16 cellular contexts compared by ENCODE assay signal in the genomic region with DNA sequence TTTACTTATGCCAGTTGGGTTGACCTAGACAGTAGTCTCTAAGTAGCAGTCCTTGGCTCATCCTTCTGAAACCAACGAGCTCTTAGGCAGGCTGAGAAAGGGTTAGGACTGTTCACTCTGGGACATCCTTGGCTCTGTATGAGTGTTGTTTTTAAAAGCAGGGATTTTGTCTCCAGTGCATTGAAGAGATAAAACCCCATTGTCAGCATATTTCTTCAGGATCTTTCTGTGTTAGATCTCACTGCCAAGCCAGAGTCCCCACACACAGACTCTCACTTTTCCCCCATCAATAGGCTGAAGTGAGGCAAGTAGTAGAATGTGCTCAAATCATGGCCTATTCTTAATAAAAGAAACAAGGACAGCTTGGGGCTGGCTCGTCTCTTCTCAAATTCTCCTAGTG.
"Had no signal": no experiment of that assay in that cellular context is flagged by ENCODE, and none has a peak within 500 bp of the region (broad histone marks: within the 10 kb centered on the region; RNA-seq: fewer than 3 reads in every experiment).

No MANE protein-coding gene starts in this region.

- H3K9me3 Mint-ChIP-seq: activated naive CD4-positive, alpha-beta T cell treated with anti-CD3 and anti-CD28 coated beads for 36 hours; activated T-helper 17 cell treated with anti-CD3 and anti-CD28 coated beads, Interleukin-2, amount 50 U/mL, for 72 hours; nephron had no signal

- H3K4me3 Mint-ChIP-seq: activated CD8-positive, alpha-beta T cell treated with anti-CD3 and anti-CD28 coated beads, Interleukin-2, amount 10 ng/mL, durations not matched to agents 7 days and 5 days; nephron had no signal

- ATAC-seq: activated CD8-positive, alpha-beta T cell treated with anti-CD3 and anti-CD28 coated beads, Interleukin-2, amount 10 ng/mL, durations not matched to agents 7 days and 5 days; activated T-helper 17 cell treated with anti-CD3 and anti-CD28 coated beads, Interleukin-2, amount 50 U/mL, for 72 hours; left colon; mucosa of descending colon had no signal

- DNase-seq: activated CD4-positive, alpha-beta T cell treated with anti-CD3 and anti-CD28 coated beads for 4 hours; activated CD8-positive, alpha-beta memory T cell treated with anti-CD3 and anti-CD28 coated beads, Interleukin-2, amount 50 U/mL, for 48 hours; activated CD8-positive, alpha-beta T cell treated with anti-CD3 and anti-CD28 coated beads, Interleukin-2, amount 10 ng/mL, durations not matched to agents 7 days and 5 days; activated naive CD4-positive, alpha-beta T cell treated with anti-CD3 and anti-CD28 coated beads for 36 hours; caudate nucleus; foreskin fibroblast; left colon; mucosa of descending colon; ovary; stimulated activated CD4-positive, alpha-beta T cell treated with anti-CD3 and anti-CD28 coated beads, Interleukin-4, amount 100 ng/mL, for 4 hours; stomach; uterus had no signal

- H3K36me3 ChIP-seq: esophagus muscularis mucosa, ovary, stomach, thoracic aorta, uterus had no signal

- H3K27ac Mint-ChIP-seq: activated CD8-positive, alpha-beta T cell treated with anti-CD3 and anti-CD28 coated beads, Interleukin-2, amount 10 ng/mL, durations not matched to agents 7 days and 5 days; activated T-helper 17 cell treated with anti-CD3 and anti-CD28 coated beads, Interleukin-2, amount 50 U/mL, for 72 hours; nephron had no signal

- H3K27ac ChIP-seq: ovary, thoracic aorta, uterus had no signal

- H3K9me3 ChIP-seq: esophagus muscularis mucosa, mucosa of descending colon, ovary, stomach, thoracic aorta, uterus had no signal

- H3K4me1 ChIP-seq: uterus had no signal

- H3K27me3 ChIP-seq: esophagus muscularis mucosa, ovary, stomach, uterus had no signal

- H3K4me3 ChIP-seq: esophagus muscularis mucosa, mucosa of descending colon, ovary, stomach, thoracic aorta, uterus had no signal

- H3K27me3 Mint-ChIP-seq: activated T-helper 17 cell treated with anti-CD3 and anti-CD28 coated beads, Interleukin-2, amount 50 U/mL, for 72 hours had no signal
